Comparison of ENCODE assay signal across 26 cellular contexts in the genomic region with DNA sequence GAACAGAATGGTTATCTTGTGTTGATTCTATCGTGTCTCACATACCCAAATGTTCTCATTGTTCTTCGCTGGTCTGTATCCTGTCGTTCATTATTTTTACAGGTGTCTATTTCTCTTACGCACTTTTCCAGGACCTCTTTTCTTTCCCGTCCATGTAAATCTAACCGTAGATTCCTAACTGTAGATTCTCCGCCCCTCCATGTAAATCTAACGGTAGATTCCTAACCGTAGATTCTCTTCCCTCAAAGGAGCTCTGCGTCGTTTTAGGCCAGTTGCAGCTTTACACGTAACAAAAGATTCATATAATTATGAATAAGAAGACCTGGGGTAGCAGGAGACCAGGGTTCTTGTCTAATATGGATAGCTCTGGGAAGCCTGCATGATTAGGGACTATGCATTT. TPM values are rescaled to one million over a fixed set of nuclear protein-coding genes. Genes with fewer than 3 reads are reported as not detected.
A peak's percentile ranks its signal among the peaks of the same experiment; 100 is the strongest.
DNase-seq lines count a peak whose midpoint lies in the region; ATAC-seq, FAIRE-seq and TF ChIP-seq lines count a peak whose summit lies in the region.
"Had no signal": no experiment of that assay in that cellular context is flagged by ENCODE, and none has a peak within 500 bp of the region (broad histone marks: within the 10 kb centered on the region; RNA-seq: fewer than 3 reads in every experiment).

No MANE protein-coding gene starts in this region.

- TF ChIP-seq POLR2A in K562 (conservative IDR thresholded peaks at IDR 0.05) (no peak), testis (IDR thresholded peaks at IDR 0.05) (no peak)

- no peaks in the 10 kb centered on the region for H3K9me1 ChIP-seq in K562 (ENCODE audit: control insufficient read depth, insufficient read depth, low read length)

- H3K27ac ChIP-seq in K562 (ENCODE audit: extremely low read depth, low read depth, low read length) (no peak overlapping the region), testis (no peak overlapping the region)
- H3K27ac ChIP-seq: BLaER1 had no signal

- TF ChIP-seq EP300 in K562 (IDR thresholded peaks at IDR 0.05; ENCODE audit: low read length), result peak; percentile 79; the same call in 1 of the 2 replicates

- no peaks in the 10 kb centered on the region for H3K79me2 ChIP-seq in K562 (ENCODE audit: control insufficient read depth, insufficient read depth, low read length)

- BruUV-seq in K562 (replicated peaks; lab: Mats Ljungman, UMichigan), result no TSS peak

- no peak overlapping the region for H3K4me2 ChIP-seq in K562 (ENCODE audit: insufficient read depth, low read length)
- H3K4me2 ChIP-seq: BLaER1 had no signal

- H4K20me1 ChIP-seq in K562 (replicated peaks; ENCODE audit: control insufficient read depth, insufficient read depth, low read length), result no peaks in the 10 kb centered on the region
- H4K20me1 ChIP-seq: BLaER1 had no signal

- H3K4me1 ChIP-seq in K562 (replicated peaks in 1 of 2; ENCODE audit: control insufficient read depth in 2 of 2, insufficient read depth in 2 of 2, low read length in 2 of 2), result no peaks in the 10 kb centered on the region
- no peaks in the 10 kb centered on the region for H3K4me1 ChIP-seq in testis
- H3K4me1 ChIP-seq: BE2C, BLaER1 had no signal

- POLR2A ChIA-PET in K562 (lab: Yijun Ruan, JAX), result no interaction called here
- POLR2A ChIA-PET in activated CD4-positive, alpha-beta memory T cell treated with anti-CD3 and anti-CD28 coated beads, Interleukin-2, amount 10 ng/mL, durations not matched to agents 7 days and 5 days (lab: Charles Lee), result no interaction called here

- H3K4me3 ChIP-seq in K562 (no peak overlapping the region), testis (peak overlapping the region; percentile 13 to 17)
- H3K4me3 ChIP-seq: GM12878 had no signal

- FAIRE-seq in K562 (lab: Jason Lieb, UNC), result no peak
- FAIRE-seq: A204.1, GM12878, GM12892, GM18507 had no signal

- 2% methylated on average over 12 of the region's 12 CpGs for WGBS in K562 (ENCODE audit: insufficient coverage, low coverage, missing lambda C conversion rate)
- 67 to 73% methylated on average over 12 of the region's 12 CpGs for WGBS in testis, 2 donors

- no peak overlapping the region for H3K9ac ChIP-seq in K562 (ENCODE audit: insufficient read depth in 1 of 2, low read depth in 2 of 2, low read length in 2 of 2)
- H3K9ac ChIP-seq: BLaER1 had no signal

- peaks cover 26% of the 10 kb centered on the region for H3K36me3 Mint-ChIP-seq in endothelial cell (ENCODE audit: low read depth, unreplicated experiment)
- peaks cover 26% of the 10 kb centered on the region for H3K36me3 Mint-ChIP-seq in activated CD4-positive, alpha-beta memory T cell treated with anti-CD3 and anti-CD28 coated beads, Interleukin-2, amount 10 ng/mL, durations not matched to agents 7 days and 5 days (ENCODE audit: low read depth)

- DNase-seq in K562 (ENCODE audit: extremely low read depth in 1 of 4, low spot score in 3 of 4) (no peak), endothelial cell (ENCODE audit: low spot score) (no peak), testis (no peak)
- DNase-seq in activated CD4-positive, alpha-beta memory T cell treated with anti-CD3 and anti-CD28 coated beads, Interleukin-2, amount 10 ng/mL, durations not matched to agents 7 days and 5 days, result no peak
- DNase-seq: 8988T; ACHN; BE2C; C1 segment of cervical spinal cord; CD4-positive, alpha-beta memory T cell; CD4-positive, CD25-positive, alpha-beta regulatory T cell; CD8-positive, alpha-beta memory T cell; COR-L47; DMS 273 treated with DMSO at 0.1 percent for 48 hours; DMS153; DMS53; DMS79; DND-41; EL; GDM1 had no signal

- peaks cover 31% of the 10 kb centered on the region for H3K9me3 Mint-ChIP-seq in endothelial cell (ENCODE audit: unreplicated experiment)
- peaks cover 38% of the 10 kb centered on the region for H3K9me3 Mint-ChIP-seq in activated CD4-positive, alpha-beta memory T cell treated with anti-CD3 and anti-CD28 coated beads, Interleukin-2, amount 10 ng/mL, durations not matched to agents 7 days and 5 days

- TF ChIP-seq CTCF in K562 (IDR thresholded peaks at IDR 0.05 in 2 of 3, conservative IDR thresholded peaks at IDR 0.05 in 1 of 3; ENCODE audit: insufficient read depth in 2 of 3, low read depth in 1 of 3, low read length in 3 of 3), result no peak
- TF ChIP-seq CTCF in endothelial cell (IDR thresholded peaks at IDR 0.05; ENCODE audit: unreplicated experiment), result no peak
- TF ChIP-seq CTCF in testis (IDR thresholded peaks at IDR 0.05), result no peak

- no peak for TF ChIP-seq RAD21 in K562 (CRISPR knock-in tag; conservative IDR thresholded peaks at IDR 0.05 in 1 of 2, IDR thresholded peaks at IDR 0.05 in 1 of 2)

- H3K4me3 Mint-ChIP-seq in endothelial cell (ENCODE audit: unreplicated experiment), result peak overlapping the region; percentile 72
- no peak overlapping the region for H3K4me3 Mint-ChIP-seq in activated CD4-positive, alpha-beta memory T cell treated with anti-CD3 and anti-CD28 coated beads, Interleukin-2, amount 10 ng/mL, durations not matched to agents 7 days and 5 days
- H3K4me3 Mint-ChIP-seq: CD14-positive monocyte; CD4-positive, alpha-beta memory T cell; CD4-positive, CD25-positive, alpha-beta regulatory T cell; CD8-positive, alpha-beta memory T cell had no signal

- peaks cover 7% of the 10 kb centered on the region for H3K27me3 Mint-ChIP-seq in endothelial cell (ENCODE audit: unreplicated experiment)
- H3K27me3 Mint-ChIP-seq in activated CD4-positive, alpha-beta memory T cell treated with anti-CD3 and anti-CD28 coated beads, Interleukin-2, amount 10 ng/mL, durations not matched to agents 7 days and 5 days, result no peaks in the 10 kb centered on the region
- H3K27me3 Mint-ChIP-seq: CD4-positive, alpha-beta memory T cell; CD4-positive, CD25-positive, alpha-beta regulatory T cell; CD8-positive, alpha-beta memory T cell had no signal

- H3K36me3 ChIP-seq in K562 (ENCODE audit: control insufficient read depth, insufficient read depth, low read length) (no peaks in the 10 kb centered on the region), testis (ENCODE audit: low read depth, missing control alignments) (no peaks in the 10 kb centered on the region)
- H3K36me3 ChIP-seq: BE2C had no signal

- no peaks in the 10 kb centered on the region for H3K4me1 Mint-ChIP-seq in endothelial cell (ENCODE audit: unreplicated experiment)
- H3K4me1 Mint-ChIP-seq in activated CD4-positive, alpha-beta memory T cell treated with anti-CD3 and anti-CD28 coated beads, Interleukin-2, amount 10 ng/mL, durations not matched to agents 7 days and 5 days, result no peaks in the 10 kb centered on the region
- H3K4me1 Mint-ChIP-seq: CD14-positive monocyte had no signal

- no peak overlapping the region for H3K27ac Mint-ChIP-seq in endothelial cell (ENCODE audit: unreplicated experiment)
- H3K27ac Mint-ChIP-seq in activated CD4-positive, alpha-beta memory T cell treated with anti-CD3 and anti-CD28 coated beads, Interleukin-2, amount 10 ng/mL, durations not matched to agents 7 days and 5 days, result no peak overlapping the region
- H3K27ac Mint-ChIP-seq: CD4-positive, alpha-beta memory T cell; CD4-positive, CD25-positive, alpha-beta regulatory T cell; CD8-positive, alpha-beta memory T cell had no signal

- in situ Hi-C loops in K562 (cut with MboI), result no loop called here

- ATAC-seq in K562 (no peak), HG02885 (IDR thresholded peaks at IDR 0.05; ENCODE audit: poor library complexity, unreplicated experiment) (no peak)
- ATAC-seq: GM12878 had no signal

- H2AFZ ChIP-seq in K562 (ENCODE audit: low read depth, low read length), result no peak overlapping the region

- H3K27me3 ChIP-seq in K562 (ENCODE audit: control insufficient read depth in 2 of 2, insufficient read depth in 2 of 2, low read length in 2 of 2) (no peaks in the 10 kb centered on the region), testis (no peaks in the 10 kb centered on the region)
- H3K27me3 ChIP-seq: BE2C, BLaER1 had no signal

- CTCF ChIA-PET in K562 (lab: Yijun Ruan, JAX; ENCODE audit: low intra/inter-chr PET ratio), result no interaction called here
- CTCF ChIA-PET in activated CD4-positive, alpha-beta memory T cell treated with anti-CD3 and anti-CD28 coated beads, Interleukin-2, amount 10 ng/mL, durations not matched to agents 7 days and 5 days (lab: Charles Lee), result no interaction called here

- H3K9me3 ChIP-seq in K562 (replicated peaks; ENCODE audit: control insufficient read depth, insufficient read depth, low read depth, low read length), result 0 out of 2 replicates have a peak, but pooled peaks cover 3% of the 10 kb centered on the region
- H3K9me3 ChIP-seq in testis, result no peaks in the 10 kb centered on the region

- intact Hi-C loops in K562 (cut with micrococcal nuclease) (loop anchor here (10.0 kb wide), 1 partner anchor 99 kb away; no protein-coding TSS in a partner anchor), testis (cut with DNase I; ENCODE audit: low total_unique reads) (no loop called here)

RNA-seq across cellular contexts. Expression of a gene that starts 9.7 kb away (rescaled TPM):
- 3.0 and 4.3 TPM in 2 replicates for total RNA-seq in K562 (2011; cell fraction: chromatin; rRNA removed; ENCODE audit: low replicate concordance)
- 2.0 and 2.9 TPM in 2 replicates for total RNA-seq in K562 (2011; cell fraction: nucleolus; rRNA removed)
- total RNA-seq in K562 (2011; cell fraction: nucleoplasm; rRNA removed), result 2.4 and 3.7 TPM in 2 replicates
- total RNA-seq in K562 (2014; rRNA removed), result 0.45 and 0.82 TPM in 2 replicates
- total RNA-seq in K562 (2014; rRNA removed; fragmentation: Illumina TruSeq; extraction: Trizol), result 1.1 TPM in 2 replicates
- 0.60 and 1.1 TPM in 2 replicates for total RNA-seq in K562 (2015; rRNA removed; fragmentation: Illumina TruSeq; extraction: Trizol)
- total RNA-seq in K562 (2021), result 0.51 and 0.60 TPM in 2 replicates
- polyA plus RNA-seq in K562 (2011; rRNA removed), result 0.16 and 0.46 TPM in 2 replicates
- 0.03 and 0.06 TPM in 2 replicates for polyA plus RNA-seq in K562 (2011; cell fraction: cytosol; rRNA removed)
- 0.26 and 0.39 TPM in 2 replicates for polyA plus RNA-seq in K562 (2011; cell fraction: nucleus; rRNA removed)
- 0.23 and 1.1 TPM in 2 replicates for polyA plus RNA-seq in K562 (2012)
- 0.48 and 0.55 TPM in 2 replicates for polyA plus RNA-seq in K562 (2014; fragmentation: Illumina TruSeq; extraction: Trizol)
- under 1 TPM; 0.68 to 0.84 TPM for polyA plus RNA-seq in K562 (2014; fragmentation: Nextera tagmentation; extraction: Ambion mirVana)
- polyA plus RNA-seq in K562 (2014; rRNA removed), result 0.28 and 0.69 TPM in 2 replicates
- 0.33 and 0.70 TPM in 2 replicates for polyA minus RNA-seq in K562 (2011; rRNA and poly(A)+ RNA removed)
- 0.10 TPM in 1 of 2 replicates, not detected in the other for polyA minus RNA-seq in K562 (2011; cell fraction: cytosol; rRNA and poly(A)+ RNA removed)
- polyA minus RNA-seq in K562 (2011; cell fraction: nucleus; rRNA and poly(A)+ RNA removed), result 0.44 and 0.67 TPM in 2 replicates
- 8.3 TPM for total RNA-seq in endothelial cell (ENCODE audit: unreplicated experiment)
- total RNA-seq in testis, result 10 to 100 TPM; 13.4 to 14.6 TPM
- 3.2 TPM for polyA plus RNA-seq in testis (ENCODE audit: insufficient read depth, low read depth, low replicate concordance)
- total RNA-seq in activated CD4-positive, alpha-beta memory T cell treated with anti-CD3 and anti-CD28 coated beads, Interleukin-2, amount 10 ng/mL, durations not matched to agents 7 days and 5 days, result 1 to 10 TPM; 7.2 to 7.9 TPM

RNA-seq across cellular contexts. Expression of a gene that starts 20.4 kb away (rescaled TPM):
- total RNA-seq in K562 (2011; cell fraction: chromatin; rRNA removed; ENCODE audit: low replicate concordance), result 32.8 and 42.5 TPM in 2 replicates
- 33.4 TPM in 2 replicates for total RNA-seq in K562 (2011; cell fraction: nucleolus; rRNA removed)
- 33.9 and 38.7 TPM in 2 replicates for total RNA-seq in K562 (2011; cell fraction: nucleoplasm; rRNA removed)
- total RNA-seq in K562 (2014; rRNA removed) (10.8 and 13.4 TPM in 2 replicates), K562 (2014; rRNA removed; fragmentation: Illumina TruSeq; extraction: Trizol) (6.4 and 8.1 TPM in 2 replicates), K562 (2015; rRNA removed; fragmentation: Illumina TruSeq; extraction: Trizol) (6.7 and 9.9 TPM in 2 replicates), K562 (2021) (14.1 and 14.3 TPM in 2 replicates), endothelial cell (ENCODE audit: unreplicated experiment) (13.5 TPM), testis (10 to 100 TPM; 24.2 to 26.9 TPM)
- polyA plus RNA-seq in K562 (2011; rRNA removed) (6.6 and 8.0 TPM in 2 replicates), K562 (2014; fragmentation: Illumina TruSeq; extraction: Trizol) (4.5 and 4.8 TPM in 2 replicates), K562 (2014; fragmentation: Nextera tagmentation; extraction: Ambion mirVana) (1 to 10 TPM; 1.2 to 1.4 TPM), K562 (2014; rRNA removed) (12.0 and 14.9 TPM in 2 replicates), testis (ENCODE audit: insufficient read depth, low read depth, low replicate concordance) (6.0 TPM)
- 5.7 and 13.9 TPM in 2 replicates for polyA plus RNA-seq in K562 (2011; cell fraction: cytosol; rRNA removed)
- 10.3 and 16.6 TPM in 2 replicates for polyA plus RNA-seq in K562 (2011; cell fraction: nucleus; rRNA removed)
- polyA plus RNA-seq in K562 (2012), result 6.1 and 9.9 TPM in 2 replicates
- 7.4 and 7.6 TPM in 2 replicates for polyA minus RNA-seq in K562 (2011; rRNA and poly(A)+ RNA removed)
- polyA minus RNA-seq in K562 (2011; cell fraction: cytosol; rRNA and poly(A)+ RNA removed), result 10.3 and 17.4 TPM in 2 replicates
- polyA minus RNA-seq in K562 (2011; cell fraction: nucleus; rRNA and poly(A)+ RNA removed), result 14.8 and 16.3 TPM in 2 replicates
- total RNA-seq in activated CD4-positive, alpha-beta memory T cell treated with anti-CD3 and anti-CD28 coated beads, Interleukin-2, amount 10 ng/mL, durations not matched to agents 7 days and 5 days, result 10 to 100 TPM; 15.2 to 15.5 TPM
